ENCODE assay signal across 20 cellular contexts in genomic region chr18:14920976-14921375, GRCh38.
DNase-seq lines count a peak whose midpoint lies in the region; ATAC-seq, FAIRE-seq and TF ChIP-seq lines count a peak whose summit lies in the region.
"Had no signal": no experiment of that assay in that cellular context is flagged by ENCODE, and none has a peak within 500 bp of the region (broad histone marks: within the 10 kb centered on the region; RNA-seq: fewer than 3 reads in every experiment).

No MANE protein-coding gene starts in this region.

- TF ChIP-seq POLR2A in esophagus squamous epithelium (IDR thresholded peaks at IDR 0.05): no peak

- H3K4me3 ChIP-seq in SJCRH30: no peak overlapping the region
- H3K4me3 ChIP-seq in esophagus squamous epithelium: no peak overlapping the region
- H3K4me3 ChIP-seq: A549 had no signal

- TF ChIP-seq CTCF in 22Rv1 (IDR thresholded peaks at IDR 0.05): no peak
- no peak for TF ChIP-seq CTCF in esophagus squamous epithelium (IDR thresholded peaks at IDR 0.05)

- intact Hi-C loops in left colon (cut with DNase I, micrococcal nuclease) (no loop called here), esophagus squamous epithelium (cut with DNase I) (no loop called here)

- WGBS in esophagus squamous epithelium, 2 donors: 60 to 79% methylated on average over 3 of the region's 3 CpGs

- H3K27me3 ChIP-seq in SJCRH30 (no peaks in the 10 kb centered on the region), esophagus squamous epithelium (no peaks in the 10 kb centered on the region)

- H3K9me3 ChIP-seq in SJCRH30 (replicated peaks) (no peaks in the 10 kb centered on the region), esophagus squamous epithelium (peaks cover 0 to 22% (median 0%) of the 10 kb centered on the region in 3 donors)
- H3K9me3 ChIP-seq: A549 had no signal

- H3K27ac ChIP-seq in 22Rv1 (peak overlapping the region; percentile 85), SJCRH30 (no peak overlapping the region), esophagus squamous epithelium (no peak overlapping the region)
- H3K27ac ChIP-seq: A549 had no signal

- peak; percentile 66 for FAIRE-seq in colon (lab: Jason Lieb, UNC)
- FAIRE-seq: A549, GM19239 had no signal

- peak; percentile 29 for DNase-seq in HT-29 (ENCODE audit: low spot score)
- peak in 1 of 2 donors; percentile 65 for DNase-seq in left colon
- no peak for DNase-seq in SJCRH30
- DNase-seq in esophagus squamous epithelium (lab: John Stamatoyannopoulos, UW): no peak
- no peak for DNase-seq in dedifferentiated amniotic fluid mesenchymal stem cell (ENCODE audit: extremely low spot score)
- DNase-seq: DMS79, H9, KBM-7, MM.1S, NCI-H1048, NCI-H1436 treated with DMSO at 0.1 percent for 48 hours, NCI-H1930, NCI-H69, SIG-M5 had no signal

- H3K36me3 ChIP-seq in SJCRH30: no peaks in the 10 kb centered on the region
- H3K36me3 ChIP-seq in esophagus squamous epithelium: no peaks in the 10 kb centered on the region

- ATAC-seq in left colon (peak; percentile 72), GM19467 (IDR thresholded peaks at IDR 0.05; ENCODE audit: unreplicated experiment) (no peak)
- ATAC-seq: A549, Panc1 had no signal

- no peaks in the 10 kb centered on the region for H3K4me1 ChIP-seq in SJCRH30
- H3K4me1 ChIP-seq in esophagus squamous epithelium: no peaks in the 10 kb centered on the region
- H3K4me1 ChIP-seq: A549 had no signal
